ENCODE assay signal across 12 cellular contexts in genomic region chr4:94285666-94286065, GRCh38.
"Had no signal": no experiment of that assay in that cellular context is flagged by ENCODE, and none has a peak within 500 bp of the region (broad histone marks: within the 10 kb centered on the region; RNA-seq: fewer than 3 reads in every experiment).

No MANE protein-coding gene starts in this region.

- DNase-seq: activated CD4-positive, alpha-beta memory T cell treated with anti-CD3 and anti-CD28 coated beads for 36 hours; activated CD4-positive, CD25-positive, alpha-beta regulatory T cell; activated naive CD4-positive, alpha-beta T cell treated with anti-CD3 and anti-CD28 coated beads, Interleukin-2, amount 10 ng/mL, durations not matched to agents 7 days and 5 days; cortex of kidney; effector memory CD8-positive, alpha-beta T cell; erythroblast; lower lobe of right lung; naive thymus-derived CD4-positive, alpha-beta T cell; T-helper 17 cell; thyroid gland had no signal

- ATAC-seq: body of pancreas; effector memory CD8-positive, alpha-beta T cell; lower lobe of right lung; naive thymus-derived CD4-positive, alpha-beta T cell; T-helper 17 cell had no signal

- FAIRE-seq: urothelium cell line had no signal
